In genomic region chr16:52547834-52548215, GRCh38 we compare ENCODE assay signal across 18 cellular contexts. TPM values are rescaled to one million over a fixed set of nuclear protein-coding genes. Genes with fewer than 3 reads are reported as not detected.
A peak's percentile ranks its signal among the peaks of the same experiment; 100 is the strongest.
DNase-seq lines count a peak whose midpoint lies in the region; ATAC-seq, FAIRE-seq and TF ChIP-seq lines count a peak whose summit lies in the region.
"Had no signal": no experiment of that assay in that cellular context is flagged by ENCODE, and none has a peak within 500 bp of the region (broad histone marks: within the 10 kb centered on the region; RNA-seq: fewer than 3 reads in every experiment).

No MANE protein-coding gene starts in this region.

- H3K9me3 ChIP-seq in SJCRH30 (replicated peaks), result no peaks in the 10 kb centered on the region
- H3K9me3 ChIP-seq in neuron (ENCODE audit: low read length), result no peaks in the 10 kb centered on the region
- no peaks in the 10 kb centered on the region for H3K9me3 ChIP-seq in vagina
- H3K9me3 ChIP-seq: thoracic aorta had no signal

- no peak overlapping the region for H2AFZ ChIP-seq in neuron (ENCODE audit: low read depth, low read length)

- peaks cover 6% of the 10 kb centered on the region for H3K27me3 Mint-ChIP-seq in glutamatergic neuron (ENCODE audit: unreplicated experiment)

- peaks cover 8% of the 10 kb centered on the region for H3K4me1 Mint-ChIP-seq in glutamatergic neuron (ENCODE audit: low read depth, unreplicated experiment)

- H3K4me3 ChIP-seq in SJCRH30 (peak overlapping the region; percentile 93), neuron (ENCODE audit: low read length) (peak overlapping the region; percentile 52), vagina (no peak overlapping the region)
- H3K4me3 ChIP-seq: thoracic aorta had no signal

- no peaks in the 10 kb centered on the region for H3K36me3 Mint-ChIP-seq in glutamatergic neuron (ENCODE audit: unreplicated experiment)
- H3K36me3 Mint-ChIP-seq: CD8-positive, alpha-beta memory T cell had no signal

- H3K36me3 ChIP-seq in SJCRH30 (no peaks in the 10 kb centered on the region; the same call in 1 of the 2 replicates), neuron (ENCODE audit: insufficient read depth, low read length) (no peaks in the 10 kb centered on the region), vagina (no peaks in the 10 kb centered on the region)
- H3K36me3 ChIP-seq: thoracic aorta had no signal

- TF ChIP-seq POLR2A in vagina (IDR thresholded peaks at IDR 0.05), result no peak

- H3K4me3 Mint-ChIP-seq in glutamatergic neuron (ENCODE audit: unreplicated experiment), result peak overlapping the region; percentile 81
- H3K4me3 Mint-ChIP-seq: activated naive CD4-positive, alpha-beta T cell treated with anti-CD3 and anti-CD28 coated beads for 36 hours had no signal

- no peak for ATAC-seq in GM18907 (IDR thresholded peaks at IDR 0.05; ENCODE audit: unreplicated experiment)
- ATAC-seq: activated CD4-positive, CD25-positive, alpha-beta regulatory T cell treated with anti-CD3 and anti-CD28 coated beads, Interleukin-2, amount 50 U/mL, for 24 hours had no signal

- H3K4me1 ChIP-seq in SJCRH30 (peaks cover 9% of the 10 kb centered on the region), neuron (ENCODE audit: insufficient read depth, low read length) (peaks cover 46% of the 10 kb centered on the region), vagina (peaks cover 20% of the 10 kb centered on the region)

- DNase-seq in NCI-H345 (lab: John Stamatoyannopoulos, UW) (peak; percentile 18), NCI-H345 treated with DMSO at 0.1 percent for 48 hours (lab: John Stamatoyannopoulos, UW; ENCODE audit: unreplicated experiment) (no peak), SJCRH30 (no peak), glutamatergic neuron (no peak), GM19239 (ENCODE audit: insufficient read length, low spot score) (no peak), vagina (ENCODE audit: extremely low spot score in 2 of 2) (no peak)
- DNase-seq: activated CD8-positive, alpha-beta memory T cell treated with anti-CD3 and anti-CD28 coated beads, Interleukin-2, amount 50 U/mL, for 4 hours; activated naive CD4-positive, alpha-beta T cell treated with anti-CD3 and anti-CD28 coated beads for 36 hours; CD8-positive, alpha-beta memory T cell; GF-D8; NCI-H1436; T-helper 1 cell had no signal

- TF ChIP-seq CTCF in glutamatergic neuron (IDR thresholded peaks at IDR 0.05; ENCODE audit: partially characterized antibody, unreplicated experiment) (no peak), vagina (IDR thresholded peaks at IDR 0.05) (no peak)

- H3K27me3 ChIP-seq in SJCRH30, result peaks cover 4% of the 10 kb centered on the region; the same call in 1 of the 2 replicates
- H3K27me3 ChIP-seq in neuron (ENCODE audit: insufficient read depth, low read length), result no peaks in the 10 kb centered on the region
- no peaks in the 10 kb centered on the region for H3K27me3 ChIP-seq in vagina

- H3K27ac ChIP-seq in SJCRH30 (no peak overlapping the region), vagina (no peak overlapping the region)
- H3K27ac ChIP-seq: RWPE1, thoracic aorta had no signal

- intact Hi-C loops in vagina (cut with DNase I), result no loop called here

- FAIRE-seq in GM19239 (lab: Jason Lieb, UNC), result no peak

- peak overlapping the region; percentile 59 for H3K27ac Mint-ChIP-seq in glutamatergic neuron (ENCODE audit: unreplicated experiment)
- H3K27ac Mint-ChIP-seq: activated naive CD4-positive, alpha-beta T cell treated with anti-CD3 and anti-CD28 coated beads for 36 hours; CD8-positive, alpha-beta memory T cell had no signal

- peaks cover 13% of the 10 kb centered on the region for H3K9me3 Mint-ChIP-seq in glutamatergic neuron (ENCODE audit: unreplicated experiment)
- H3K9me3 Mint-ChIP-seq: activated naive CD4-positive, alpha-beta T cell treated with anti-CD3 and anti-CD28 coated beads for 36 hours had no signal

RNA-seq across cellular contexts. Expression of gene TOX3, which starts 0.9 kb away (rescaled TPM):
- total RNA-seq in SJCRH30 (2014; rRNA removed; shearing (Covaris generic)), result 15.4 and 18.6 TPM in 2 replicates
- total RNA-seq in glutamatergic neuron (ENCODE audit: unreplicated experiment) (54.8 TPM), vagina (1.2 TPM)
- total RNA-seq: activated naive CD4-positive, alpha-beta T cell treated with anti-CD3 and anti-CD28 coated beads for 36 hours; CD8-positive, alpha-beta memory T cell; mononuclear cell; thoracic aorta had no signal

Comparison
In these comparisons a context has a peak if more than half of its experiments do, and no peak if none do; other contexts are left out.
1. H3K4me3 ChIP-seq: peak in SJCRH30 (single experiment) and neuron (single experiment); none in vagina (0 of 2).